25 cellular contexts compared by ENCODE assay signal in genomic region chr9:786405-786804, GRCh38. TPM values are rescaled to one million over a fixed set of nuclear protein-coding genes. Genes with fewer than 3 reads are reported as not detected.
"Had no signal": no experiment of that assay in that cellular context is flagged by ENCODE, and none has a peak within 500 bp of the region (broad histone marks: within the 10 kb centered on the region; RNA-seq: fewer than 3 reads in every experiment).

No MANE protein-coding gene starts in this region.

- H3K36me3 ChIP-seq: cardiac muscle cell had no signal

- H3K27ac ChIP-seq: cardiac muscle cell, PC-9, SK-N-MC, VCaP had no signal

- DNase-seq: activated CD4-positive, alpha-beta memory T cell treated with anti-CD3 and anti-CD28 coated beads for 36 hours; activated CD4-positive, alpha-beta T cell treated with anti-CD3 and anti-CD28 coated beads, Interleukin-2, amount 10 ng/mL, durations not matched to agents 7 days and 5 days; activated CD4-positive, CD25-positive, alpha-beta regulatory T cell; activated CD8-positive, alpha-beta memory T cell treated with anti-CD3 and anti-CD28 coated beads for 24 hours; activated gamma-delta T cell; activated naive CD4-positive, alpha-beta T cell treated with anti-CD3 and anti-CD28 coated beads for 36 hours; activated T-cell treated with anti-CD3 and anti-CD28 coated beads, Interleukin-2, amount 50 U/mL, for 4 hours; amygdala; Kasumi-1; KBM-7; NCI-H1092; NCI-H1417 treated with DMSO at 0.1 percent for 48 hours; NCI-H1694; NCI-H2029; NCI-H510A treated with DMSO at 0.1 percent for 48 hours; NCI-H69; PC-9; T-cell had no signal

- H3K4me3 ChIP-seq: cardiac muscle cell, PC-9, SK-N-MC had no signal

- ATAC-seq: activated T-cell treated with anti-CD3 and anti-CD28 coated beads, Interleukin-2, amount 50 U/mL, for 4 hours; T-cell had no signal

- H2AFZ ChIP-seq: PC-9 had no signal

- H3K4me2 ChIP-seq: PC-9 had no signal

- H3K27me3 ChIP-seq: cardiac muscle cell had no signal

RNA-seq across cellular contexts. Expression of gene DMRT1, which starts 55.1 kb away (rescaled TPM):
- total RNA-seq: activated CD4-positive, alpha-beta memory T cell treated with anti-CD3 and anti-CD28 coated beads for 36 hours; activated CD4-positive, alpha-beta T cell treated with anti-CD3 and anti-CD28 coated beads, Interleukin-2, amount 10 ng/mL, durations not matched to agents 7 days and 5 days; activated naive CD4-positive, alpha-beta T cell treated with anti-CD3 and anti-CD28 coated beads for 36 hours; activated T-cell treated with anti-CD3 and anti-CD28 coated beads, Interleukin-2, amount 50 U/mL, for 4 hours; astrocyte; cardiac muscle cell; MCF 10A; PC-9; RPMI7951; T-cell; T-helper 2 cell treated with Interferon-gamma antibody and Interleukin-4, amounts not matched to agents 100 ng/mL and 5 ng/mL, for 36 hours had no signal
